In the genomic region with DNA sequence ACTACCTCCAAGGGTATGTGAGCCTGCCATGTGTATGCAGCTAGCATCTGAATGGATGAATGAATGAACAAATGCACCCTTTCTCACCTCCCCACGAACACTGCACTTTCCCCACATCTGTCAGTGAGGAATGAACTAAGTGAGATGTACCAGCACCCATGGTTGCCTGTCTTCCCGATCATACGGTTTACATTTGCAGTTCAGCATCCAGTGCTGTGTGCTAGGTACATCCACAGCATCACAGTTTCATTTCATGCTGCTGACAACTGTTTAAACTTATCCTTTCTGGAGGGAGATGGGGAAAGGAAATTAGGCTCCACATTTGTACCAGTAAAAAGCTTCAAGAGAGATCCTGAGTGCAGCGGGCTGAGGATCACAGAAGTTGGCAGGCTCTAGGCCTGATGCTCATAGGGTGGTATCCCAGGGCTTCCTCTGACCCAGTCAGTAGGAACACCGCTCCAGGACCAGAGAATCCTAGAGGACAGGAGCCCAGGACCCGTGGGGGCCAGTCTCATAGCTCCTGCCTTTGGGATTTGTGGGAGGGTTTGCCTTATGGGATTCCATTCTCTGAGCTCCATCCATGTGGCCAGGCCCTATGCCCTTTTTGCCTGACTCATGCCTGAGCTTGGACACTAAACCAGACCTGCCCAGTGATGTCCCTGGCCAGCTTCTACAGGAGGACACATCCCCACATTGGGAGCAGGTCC, we compare ENCODE assay signal across 23 cellular contexts.
DNase-seq lines count a peak whose midpoint lies in the region; ATAC-seq and TF ChIP-seq lines count a peak whose summit lies in the region.
"Had no signal": no experiment of that assay in that cellular context is flagged by ENCODE, and none has a peak within 500 bp of the region (broad histone marks: within the 10 kb centered on the region; RNA-seq: fewer than 3 reads in every experiment).

No MANE protein-coding gene starts in this region.

- H3K9me3 ChIP-seq in ascending aorta, result no peaks in the 10 kb centered on the region
- H3K9me3 ChIP-seq in smooth muscle cell (replicated peaks; ENCODE audit: low read depth), result no peaks in the 10 kb centered on the region
- H3K9me3 ChIP-seq: MG63, spleen, upper lobe of right lung had no signal

- no peak for TF ChIP-seq CTCF in ascending aorta (IDR thresholded peaks at IDR 0.05)
- TF ChIP-seq CTCF in smooth muscle cell (IDR thresholded peaks at IDR 0.05; ENCODE audit: borderline replicate concordance, insufficient read depth, poor library complexity, severe bottlenecking), result no peak
- no peak for TF ChIP-seq CTCF in foreskin fibroblast (IDR thresholded peaks at IDR 0.05; ENCODE audit: low read depth, low read length)

- H3K79me2 ChIP-seq in smooth muscle cell (ENCODE audit: low read depth), result no peaks in the 10 kb centered on the region

- H3K4me3 ChIP-seq in ascending aorta, result no peak overlapping the region
- H3K4me3 ChIP-seq in smooth muscle cell, result no peak overlapping the region
- no peak overlapping the region for H3K4me3 ChIP-seq in foreskin fibroblast (ENCODE audit: low read depth in 1 of 2, low read length in 2 of 2)
- H3K4me3 ChIP-seq: GM23248, MG63, SK-N-MC, spleen, upper lobe of right lung had no signal

- no peak overlapping the region for H3K4me2 ChIP-seq in smooth muscle cell

- 90% methylated on average over 6 of the region's 6 CpGs for WGBS in smooth muscle cell (ENCODE audit: low lambda C conversion rate)

- H3K27me3 ChIP-seq in ascending aorta (no peaks in the 10 kb centered on the region), smooth muscle cell (ENCODE audit: low read depth) (no peaks in the 10 kb centered on the region)
- H3K27me3 ChIP-seq: MG63, upper lobe of right lung had no signal

- H3K36me3 ChIP-seq in ascending aorta (no peaks in the 10 kb centered on the region), smooth muscle cell (ENCODE audit: low read depth) (no peaks in the 10 kb centered on the region)
- H3K36me3 ChIP-seq: MG63, spleen, upper lobe of right lung had no signal

- ATAC-seq in GM21825 (IDR thresholded peaks at IDR 0.05; ENCODE audit: unreplicated experiment), result no peak
- ATAC-seq in HG02798 (IDR thresholded peaks at IDR 0.05; ENCODE audit: poor library complexity, unreplicated experiment), result no peak
- ATAC-seq: activated CD8-positive, alpha-beta memory T cell treated with anti-CD3 and anti-CD28 coated beads, Interleukin-2, amount 10 ng/mL, durations not matched to agents 7 days and 5 days; effector memory CD8-positive, alpha-beta T cell; left colon; stimulated activated naive CD8-positive, alpha-beta T cell treated with anti-CD3 and anti-CD28 coated beads, Interleukin-15, Interleukin-2, amounts not matched to agents 100 U/mL and 50 U/mL, for 24 hours; upper lobe of right lung had no signal

- intact Hi-C loops in ascending aorta (cut with DNase I), result no loop called here

- DNase-seq in EH (ENCODE audit: low read depth) (peak; percentile 55), ascending aorta (ENCODE audit: low spot score in 2 of 2) (peak in 1 of 2 donors; percentile 64), hepatic stellate cell (ENCODE audit: low spot score) (peak; percentile 54), smooth muscle cell (lab: John Stamatoyannopoulos, UW; ENCODE audit: unreplicated experiment) (no peak), foreskin fibroblast (no peak)
- DNase-seq in stimulated activated CD4-positive, alpha-beta T cell treated with anti-CD3 and anti-CD28 coated beads, Interleukin-4, amount 100 ng/mL, for 24 hours, result no peak
- DNase-seq: activated CD4-positive, alpha-beta T cell treated with anti-CD3 and anti-CD28 coated beads for 48 hours; activated CD8-positive, alpha-beta memory T cell treated with anti-CD3 and anti-CD28 coated beads, Interleukin-2, amount 10 ng/mL, durations not matched to agents 7 days and 5 days; C1 segment of cervical spinal cord; effector memory CD8-positive, alpha-beta T cell; left colon; MG63; NCI-H1436; NCI-H524; spleen; stimulated activated CD4-positive, alpha-beta T cell treated with anti-CD3 and anti-CD28 coated beads, Interleukin-4, amount 100 ng/mL, for 1 hour; stimulated activated naive CD8-positive, alpha-beta T cell treated with anti-CD3 and anti-CD28 coated beads, Interleukin-15, Interleukin-2, amounts not matched to agents 100 U/mL and 50 U/mL, for 24 hours; T-helper 2 cell; upper lobe of right lung had no signal

- H4K20me1 ChIP-seq in smooth muscle cell (ENCODE audit: low read depth), result no peaks in the 10 kb centered on the region

- no peak overlapping the region for H2AFZ ChIP-seq in smooth muscle cell (ENCODE audit: low read depth)
- H2AFZ ChIP-seq: GM23248 had no signal

- H3K9ac ChIP-seq in smooth muscle cell (ENCODE audit: low read depth), result no peak overlapping the region
- H3K9ac ChIP-seq: GM23248 had no signal

- no peaks in the 10 kb centered on the region for H3F3A ChIP-seq in smooth muscle cell (ENCODE audit: low read depth)

- peak overlapping the region; percentile 85 to 86 for H3K27ac ChIP-seq in ascending aorta
- H3K27ac ChIP-seq in smooth muscle cell (ENCODE audit: low read depth), result peak overlapping the region; percentile 55
- H3K27ac ChIP-seq: GM23248, SK-N-MC, spleen, upper lobe of right lung had no signal

- H3K4me1 ChIP-seq in ascending aorta (peaks cover 16 to 73% of the 10 kb centered on the region in 2 donors), smooth muscle cell (ENCODE audit: low read depth) (peaks cover 4% of the 10 kb centered on the region)

Comparison
In these comparisons a context has a peak if more than half of its experiments do, and no peak if none do; other contexts are left out.
1. DNase-seq: peak in EH (single experiment) and hepatic stellate cell (single experiment); none in smooth muscle cell (single experiment), foreskin fibroblast (0 of 2) and stimulated activated CD4-positive, alpha-beta T cell treated with anti-CD3 and anti-CD28 coated beads, Interleukin-4, amount 100 ng/mL, for 24 hours (single experiment).